Comparison of ENCODE assay signal across 25 cellular contexts in the genomic region with DNA sequence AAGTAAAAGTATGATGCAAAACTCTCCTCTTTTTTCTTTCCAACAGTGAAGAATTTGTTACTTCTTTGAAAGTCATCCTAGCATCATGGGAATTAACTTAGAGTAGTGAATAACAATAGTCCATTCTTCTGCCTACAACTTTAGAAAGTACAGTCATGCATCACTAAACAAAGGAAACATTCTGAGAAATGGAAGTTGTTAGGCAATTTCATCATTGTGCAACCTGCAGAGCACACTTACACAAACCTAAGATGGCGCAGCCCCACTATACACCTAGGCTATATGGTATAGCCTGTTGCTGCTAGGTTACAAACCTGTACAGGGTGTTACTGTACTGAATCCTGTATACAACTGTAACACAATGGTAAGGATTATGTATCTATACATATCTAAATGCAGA.
DNase-seq lines count a peak whose midpoint lies in the region; ATAC-seq, FAIRE-seq and TF ChIP-seq lines count a peak whose summit lies in the region.
"Had no signal": no experiment of that assay in that cellular context is flagged by ENCODE, and none has a peak within 500 bp of the region (broad histone marks: within the 10 kb centered on the region; RNA-seq: fewer than 3 reads in every experiment).

No MANE protein-coding gene starts in this region.

- ATAC-seq in GM21423 (IDR thresholded peaks at IDR 0.05; ENCODE audit: unreplicated experiment), result no peak
- ATAC-seq: naive thymus-derived CD8-positive, alpha-beta T cell; stimulated activated naive B cell treated with anti-CD40 and anti-IgM and Interleukin-4, amounts not matched to agents 10 μg/mL and 1 μg/mL and 100 μg/mL, for 72 hours had no signal

- H3K4me3 ChIP-seq in cardiac fibroblast (replicated peaks in 1 of 2; ENCODE audit: low read depth in 2 of 2, low read length in 2 of 2), result no peak overlapping the region
- H3K4me3 ChIP-seq: hepatocyte, ovary, sigmoid colon, SJSA1, tibial nerve had no signal

- FAIRE-seq in D721Med (lab: Jason Lieb, UNC), result peak; percentile 38

- no peak for DNase-seq in D721Med (ENCODE audit: insufficient read length, low spot score)
- DNase-seq in LHCN-M2 (ENCODE audit: low read depth), result peak; percentile 40
- DNase-seq in cardiac fibroblast (ENCODE audit: low read depth in 2 of 2), result peak; percentile 5 to 90
- peak; percentile 55 for DNase-seq in kidney tubule cell (ENCODE audit: low spot score)
- DNase-seq in Kasumi-1 (lab: John Stamatoyannopoulos, UW), result no peak
- DNase-seq in LoVo (ENCODE audit: low spot score), result no peak
- DNase-seq: activated B cell treated with CpG ODN at 0.5 μM for 24 hours; activated CD4-positive, alpha-beta memory T cell treated with anti-CD3 and anti-CD28 coated beads for 36 hours; activated naive CD4-positive, alpha-beta T cell treated with Interleukin-2 at 50 U/mL for 16 hours; activated T-cell treated with anti-CD3 and anti-CD28 coated beads, Interleukin-2, amount 50 U/mL, for 1 hour; DMS 273 treated with DMSO at 0.1 percent for 48 hours; GDM1; islet precursor cell; mesendoderm; naive thymus-derived CD8-positive, alpha-beta T cell; NCI-H1105 treated with DMSO at 0.1 percent for 48 hours; NCI-H526; OCI-M1; ovary; sigmoid colon; stimulated activated naive B cell treated with anti-CD40 and anti-IgM and Interleukin-4, amounts not matched to agents 10 μg/mL and 1 μg/mL and 100 μg/mL, for 72 hours had no signal

- TF ChIP-seq CTCF in D721Med (IDR thresholded peaks at IDR 0.05; ENCODE audit: insufficient read depth, missing control alignments), result no peak
- no peak for TF ChIP-seq CTCF in cardiac fibroblast (IDR thresholded peaks at IDR 0.05; ENCODE audit: low read depth, low read length)

Comparison
In these comparisons a context has a peak if more than half of its experiments do, and no peak if none do; other contexts are left out.
1. DNase-seq: peak in LHCN-M2 (single experiment), cardiac fibroblast (2 of 2) and kidney tubule cell (single experiment); none in D721Med (single experiment), Kasumi-1 (0 of 2) and LoVo (single experiment).